Comparison of ENCODE assay signal across 14 cellular contexts in genomic region chr11:11871991-11872401, GRCh38. TPM values are rescaled to one million over a fixed set of nuclear protein-coding genes. Genes with fewer than 3 reads are reported as not detected.
A peak's percentile ranks its signal among the peaks of the same experiment; 100 is the strongest.
DNase-seq lines count a peak whose midpoint lies in the region; ATAC-seq and TF ChIP-seq lines count a peak whose summit lies in the region.
"Had no signal": no experiment of that assay in that cellular context is flagged by ENCODE, and none has a peak within 500 bp of the region (broad histone marks: within the 10 kb centered on the region; RNA-seq: fewer than 3 reads in every experiment).

No MANE protein-coding gene starts in this region.

- H3K27me3 ChIP-seq in neutrophil (no peaks in the 10 kb centered on the region), testis (no peaks in the 10 kb centered on the region)
- H3K27me3 ChIP-seq: foreskin keratinocyte, Peyer's patch had no signal

- TF ChIP-seq CTCF in neutrophil (IDR thresholded peaks at IDR 0.05): no peak
- no peak for TF ChIP-seq CTCF in testis (IDR thresholded peaks at IDR 0.05)

- DNase-seq in activated naive CD4-positive, alpha-beta T cell treated with anti-CD3 and anti-CD28 coated beads for 36 hours: no peak
- peak; percentile 16 for DNase-seq in NAMALWA (ENCODE audit: low spot score)
- DNase-seq in cerebellar cortex (ENCODE audit: low spot score): peak; percentile 31
- DNase-seq in testis: no peak
- DNase-seq in activated T-cell treated with anti-CD3 and anti-CD28 coated beads, Interleukin-2, amount 50 U/mL, for 1 hour: no peak
- DNase-seq: 8988T, NCI-H1694, NCI-H524, Peyer's patch had no signal

- H3K27ac Mint-ChIP-seq in activated naive CD4-positive, alpha-beta T cell treated with anti-CD3 and anti-CD28 coated beads, Interleukin-2, amount 50 U/mL, for 24 hours: peak overlapping the region; percentile 14
- no peak overlapping the region for H3K27ac Mint-ChIP-seq in activated naive CD4-positive, alpha-beta T cell treated with anti-CD3 and anti-CD28 coated beads for 36 hours

- no peaks in the 10 kb centered on the region for H3K36me3 ChIP-seq in neutrophil
- no peaks in the 10 kb centered on the region for H3K36me3 ChIP-seq in testis (ENCODE audit: low read depth, missing control alignments)
- H3K36me3 ChIP-seq: Peyer's patch, thoracic aorta had no signal

- peaks cover 86% of the 10 kb centered on the region for H3K4me1 Mint-ChIP-seq in activated naive CD4-positive, alpha-beta T cell treated with anti-CD3 and anti-CD28 coated beads, Interleukin-2, amount 50 U/mL, for 24 hours
- H3K4me1 Mint-ChIP-seq in activated naive CD4-positive, alpha-beta T cell treated with anti-CD3 and anti-CD28 coated beads for 36 hours (ENCODE audit: low read depth): peaks cover 63% of the 10 kb centered on the region

- H3K27me3 Mint-ChIP-seq in activated naive CD4-positive, alpha-beta T cell treated with anti-CD3 and anti-CD28 coated beads, Interleukin-2, amount 50 U/mL, for 24 hours: no peaks in the 10 kb centered on the region
- no peaks in the 10 kb centered on the region for H3K27me3 Mint-ChIP-seq in activated naive CD4-positive, alpha-beta T cell treated with anti-CD3 and anti-CD28 coated beads for 36 hours (ENCODE audit: low read depth)

- no peak for TF ChIP-seq POLR2A in testis (IDR thresholded peaks at IDR 0.05)

- peak overlapping the region; percentile 48 for H3K4me3 Mint-ChIP-seq in activated naive CD4-positive, alpha-beta T cell treated with anti-CD3 and anti-CD28 coated beads, Interleukin-2, amount 50 U/mL, for 24 hours
- H3K4me3 Mint-ChIP-seq in activated naive CD4-positive, alpha-beta T cell treated with anti-CD3 and anti-CD28 coated beads for 36 hours: no peak overlapping the region

- H3K27ac ChIP-seq in neutrophil (peak overlapping the region; percentile 1), testis (no peak overlapping the region)
- H3K27ac ChIP-seq: foreskin keratinocyte, Peyer's patch, thoracic aorta had no signal

- no peak overlapping the region for H3K4me3 ChIP-seq in neutrophil (ENCODE audit: low read depth in 1 of 2, low read length in 1 of 2)
- no peak overlapping the region for H3K4me3 ChIP-seq in testis
- H3K4me3 ChIP-seq: Peyer's patch, thoracic aorta had no signal

- H3K9me3 ChIP-seq in neutrophil (no peaks in the 10 kb centered on the region), testis (no peaks in the 10 kb centered on the region)
- H3K9me3 ChIP-seq: Peyer's patch had no signal

- peaks cover 4% of the 10 kb centered on the region for H3K9me3 Mint-ChIP-seq in activated naive CD4-positive, alpha-beta T cell treated with anti-CD3 and anti-CD28 coated beads, Interleukin-2, amount 50 U/mL, for 24 hours
- H3K9me3 Mint-ChIP-seq in activated naive CD4-positive, alpha-beta T cell treated with anti-CD3 and anti-CD28 coated beads for 36 hours: peaks cover 3% of the 10 kb centered on the region

- intact Hi-C loops in activated naive CD4-positive, alpha-beta T cell treated with anti-CD3 and anti-CD28 coated beads for 36 hours (cut with micrococcal nuclease): no loop called here
- intact Hi-C loops in testis (cut with DNase I; ENCODE audit: low total_unique reads): no loop called here

- peaks cover 10% of the 10 kb centered on the region for H3K36me3 Mint-ChIP-seq in activated naive CD4-positive, alpha-beta T cell treated with anti-CD3 and anti-CD28 coated beads, Interleukin-2, amount 50 U/mL, for 24 hours
- H3K36me3 Mint-ChIP-seq in activated naive CD4-positive, alpha-beta T cell treated with anti-CD3 and anti-CD28 coated beads for 36 hours (ENCODE audit: low read depth): peaks cover 8% of the 10 kb centered on the region

- H3K4me1 ChIP-seq in neutrophil (ENCODE audit: control insufficient read depth in 1 of 2, insufficient read depth in 1 of 2, low read depth in 1 of 2, low read length in 1 of 2) (peaks cover 10 to 13% of the 10 kb centered on the region in 2 experiments), testis (no peaks in the 10 kb centered on the region)
- H3K4me1 ChIP-seq: Peyer's patch had no signal

- ATAC-seq in GM21367 (IDR thresholded peaks at IDR 0.05; ENCODE audit: unreplicated experiment): no peak

- 56 to 61% methylated on average over 2 of the region's 2 CpGs for WGBS in testis, 2 donors

- CTCF ChIA-PET in activated naive CD4-positive, alpha-beta T cell treated with anti-CD3 and anti-CD28 coated beads for 36 hours (lab: Charles Lee): interaction anchor here (1.2 to 3.2 kb wide), 2 partner anchors 23 to 95 kb away, joined by 3 to 16 read pairs; no protein-coding TSS in a partner anchor

RNA-seq across cellular contexts. Expression of gene USP47, which starts 30.2 kb away (rescaled TPM):
- 10 to 100 TPM; 52.4 to 56.0 TPM for total RNA-seq in activated naive CD4-positive, alpha-beta T cell treated with anti-CD3 and anti-CD28 coated beads for 36 hours
- 100 to 1,000 TPM; 102 to 111 TPM for total RNA-seq in testis
- polyA plus RNA-seq in testis (ENCODE audit: insufficient read depth, low read depth, low replicate concordance): 35.1 TPM

Comparison
In these comparisons a context has a peak if more than half of its experiments do, and no peak if none do; other contexts are left out.
1. DNase-seq: peak in NAMALWA (single experiment) and cerebellar cortex (single experiment); none in activated naive CD4-positive, alpha-beta T cell treated with anti-CD3 and anti-CD28 coated beads for 36 hours (single experiment), testis (single experiment) and activated T-cell treated with anti-CD3 and anti-CD28 coated beads, Interleukin-2, amount 50 U/mL, for 1 hour (single experiment).